8 cellular contexts compared by ENCODE assay signal in the genomic region with DNA sequence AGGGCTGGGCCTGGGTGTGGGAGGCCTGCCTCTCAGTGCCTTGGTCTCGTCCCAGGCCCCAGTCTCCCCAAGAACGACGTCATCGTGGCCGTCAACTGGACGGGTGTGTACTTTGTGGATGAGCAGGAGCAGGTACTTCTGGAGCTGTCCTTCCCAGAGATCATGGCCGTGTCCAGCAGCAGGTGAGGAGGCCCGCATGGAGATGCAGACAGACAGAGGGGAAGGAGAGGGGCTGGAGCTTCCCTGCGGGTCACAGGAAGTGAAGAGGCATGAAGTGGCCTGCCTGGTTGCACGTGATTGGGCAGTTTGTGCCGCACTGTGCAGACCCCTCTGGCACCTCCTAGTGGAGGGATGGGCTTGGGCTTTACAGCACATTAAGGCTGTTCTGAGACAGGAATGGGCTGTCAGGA.
DNase-seq lines count a peak whose midpoint lies in the region; ATAC-seq and TF ChIP-seq lines count a peak whose summit lies in the region.

No MANE protein-coding gene starts in this region.

- H3K4me1 Mint-ChIP-seq in CD14-positive monocyte, result peaks cover 10% of the 10 kb centered on the region

- intact Hi-C loops in CD14-positive monocyte (cut with micrococcal nuclease), result no loop called here

- TF ChIP-seq CTCF in CD14-positive monocyte (IDR thresholded peaks at IDR 0.05) (no peak), GM20000 (IDR thresholded peaks at IDR 0.05; ENCODE audit: extremely low read depth, missing control alignments) (peak; percentile 39), VCaP (conservative IDR thresholded peaks at IDR 0.05) (peak; percentile 41)

- H3K36me3 Mint-ChIP-seq in CD14-positive monocyte, result peaks cover 14 to 34% of the 10 kb centered on the region in 2 donors

- no peak overlapping the region for H3K27ac ChIP-seq in VCaP

- H3K27me3 Mint-ChIP-seq in CD14-positive monocyte (ENCODE audit: low read depth in 3 of 3), result no peaks in the 10 kb centered on the region

- H3K9me3 Mint-ChIP-seq in CD14-positive monocyte, result peaks cover 0 to 2% (median 0%) of the 10 kb centered on the region in 7 donors

- H3K27ac Mint-ChIP-seq in CD14-positive monocyte, result no peak overlapping the region

- DNase-seq in CD14-positive monocyte (ENCODE audit: low spot score) (peak; percentile 42), GM20000 (ENCODE audit: low spot score) (peak; percentile 56), left kidney (ENCODE audit: low read depth, low spot score) (peak; percentile 33), SW480 (ENCODE audit: low spot score) (no peak), NCI-H2196 treated with DMSO at 0.1 percent for 48 hours (lab: John Stamatoyannopoulos, UW; ENCODE audit: unreplicated experiment) (no peak), NK-92 (lab: John Stamatoyannopoulos, UW; ENCODE audit: unreplicated experiment) (no peak)

- no peak for ATAC-seq in HG03280 (IDR thresholded peaks at IDR 0.05; ENCODE audit: unreplicated experiment)

- no peak overlapping the region for H3K4me3 Mint-ChIP-seq in CD14-positive monocyte

Comparison
In these comparisons a context has a peak if more than half of its experiments do, and no peak if none do; other contexts are left out.
1. DNase-seq: peak in CD14-positive monocyte (single experiment), GM20000 (single experiment) and left kidney (single experiment); none in SW480 (single experiment), NCI-H2196 treated with DMSO at 0.1 percent for 48 hours (single experiment) and NK-92 (single experiment).